Comparison of ENCODE assay signal across 2 cellular contexts in the genomic region with DNA sequence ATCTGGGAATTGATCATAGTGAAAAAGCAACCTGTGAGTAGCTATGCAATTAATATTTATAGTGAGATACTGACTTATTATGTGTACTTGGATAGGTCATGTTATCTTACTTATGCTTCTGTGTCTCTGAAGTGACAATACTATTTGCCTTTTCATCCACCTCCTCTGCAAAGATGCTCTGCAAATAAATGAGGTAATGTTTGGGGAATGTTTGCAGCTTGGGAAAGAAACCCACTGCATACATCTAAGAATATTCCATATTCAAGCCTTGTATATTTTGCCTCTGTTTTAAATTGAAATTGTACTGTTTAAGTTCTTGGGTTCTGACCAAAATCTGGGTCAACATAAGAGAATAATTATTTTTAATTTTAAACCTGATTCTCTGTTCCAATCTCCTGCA.
TF ChIP-seq lines count a peak whose summit lies in the region.

No MANE protein-coding gene starts in this region.

TF ChIP-seq in SK-N-SH, 30 proteins besides CTCF, POLR2A, EP300 and RAD21 (continued from another document):
- TF ChIP-seq, protein P1, sequence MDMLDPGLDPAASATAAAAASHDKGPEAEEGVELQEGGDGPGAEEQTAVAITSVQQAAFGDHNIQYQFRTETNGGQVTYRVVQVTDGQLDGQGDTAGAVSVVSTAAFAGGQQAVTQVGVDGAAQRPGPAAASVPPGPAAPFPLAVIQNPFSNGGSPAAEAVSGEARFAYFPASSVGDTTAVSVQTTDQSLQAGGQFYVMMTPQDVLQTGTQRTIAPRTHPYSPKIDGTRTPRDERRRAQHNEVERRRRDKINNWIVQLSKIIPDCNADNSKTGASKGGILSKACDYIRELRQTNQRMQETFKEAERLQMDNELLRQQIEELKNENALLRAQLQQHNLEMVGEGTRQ (IDR thresholded peaks at IDR 0.05; ENCODE audit: borderline replicate concordance, low read depth, low read length), result no peak
- TF ChIP-seq SMC3 (IDR thresholded peaks at IDR 0.05; ENCODE audit: low read depth, low read length) (no peak), FOXJ3 (CRISPR knock-in tag; IDR thresholded peaks at IDR 0.05) (no peak), RFX5 (IDR thresholded peaks at IDR 0.05; ENCODE audit: low read length) (no peak), TCF12 (IDR thresholded peaks at IDR 0.05) (no peak), FOXM1 (IDR thresholded peaks at IDR 0.05; ENCODE audit: low read depth) (no peak), TEAD4 (IDR thresholded peaks at IDR 0.05; ENCODE audit: borderline replicate concordance, insufficient read depth) (no peak)
- TF ChIP-seq, protein P2, sequence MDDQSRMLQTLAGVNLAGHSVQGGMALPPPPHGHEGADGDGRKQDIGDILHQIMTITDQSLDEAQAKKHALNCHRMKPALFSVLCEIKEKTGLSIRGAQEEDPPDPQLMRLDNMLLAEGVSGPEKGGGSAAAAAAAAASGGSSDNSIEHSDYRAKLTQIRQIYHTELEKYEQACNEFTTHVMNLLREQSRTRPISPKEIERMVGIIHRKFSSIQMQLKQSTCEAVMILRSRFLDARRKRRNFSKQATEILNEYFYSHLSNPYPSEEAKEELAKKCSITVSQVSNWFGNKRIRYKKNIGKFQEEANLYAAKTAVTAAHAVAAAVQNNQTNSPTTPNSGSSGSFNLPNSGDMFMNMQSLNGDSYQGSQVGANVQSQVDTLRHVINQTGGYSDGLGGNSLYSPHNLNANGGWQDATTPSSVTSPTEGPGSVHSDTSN (IDR thresholded peaks at IDR 0.05), result no peak
- TF ChIP-seq, protein P3, sequence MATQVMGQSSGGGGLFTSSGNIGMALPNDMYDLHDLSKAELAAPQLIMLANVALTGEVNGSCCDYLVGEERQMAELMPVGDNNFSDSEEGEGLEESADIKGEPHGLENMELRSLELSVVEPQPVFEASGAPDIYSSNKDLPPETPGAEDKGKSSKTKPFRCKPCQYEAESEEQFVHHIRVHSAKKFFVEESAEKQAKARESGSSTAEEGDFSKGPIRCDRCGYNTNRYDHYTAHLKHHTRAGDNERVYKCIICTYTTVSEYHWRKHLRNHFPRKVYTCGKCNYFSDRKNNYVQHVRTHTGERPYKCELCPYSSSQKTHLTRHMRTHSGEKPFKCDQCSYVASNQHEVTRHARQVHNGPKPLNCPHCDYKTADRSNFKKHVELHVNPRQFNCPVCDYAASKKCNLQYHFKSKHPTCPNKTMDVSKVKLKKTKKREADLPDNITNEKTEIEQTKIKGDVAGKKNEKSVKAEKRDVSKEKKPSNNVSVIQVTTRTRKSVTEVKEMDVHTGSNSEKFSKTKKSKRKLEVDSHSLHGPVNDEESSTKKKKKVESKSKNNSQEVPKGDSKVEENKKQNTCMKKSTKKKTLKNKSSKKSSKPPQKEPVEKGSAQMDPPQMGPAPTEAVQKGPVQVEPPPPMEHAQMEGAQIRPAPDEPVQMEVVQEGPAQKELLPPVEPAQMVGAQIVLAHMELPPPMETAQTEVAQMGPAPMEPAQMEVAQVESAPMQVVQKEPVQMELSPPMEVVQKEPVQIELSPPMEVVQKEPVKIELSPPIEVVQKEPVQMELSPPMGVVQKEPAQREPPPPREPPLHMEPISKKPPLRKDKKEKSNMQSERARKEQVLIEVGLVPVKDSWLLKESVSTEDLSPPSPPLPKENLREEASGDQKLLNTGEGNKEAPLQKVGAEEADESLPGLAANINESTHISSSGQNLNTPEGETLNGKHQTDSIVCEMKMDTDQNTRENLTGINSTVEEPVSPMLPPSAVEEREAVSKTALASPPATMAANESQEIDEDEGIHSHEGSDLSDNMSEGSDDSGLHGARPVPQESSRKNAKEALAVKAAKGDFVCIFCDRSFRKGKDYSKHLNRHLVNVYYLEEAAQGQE (IDR thresholded peaks at IDR 0.05; ENCODE audit: low read depth, low read length), result no peak
- TF ChIP-seq, protein P4, sequence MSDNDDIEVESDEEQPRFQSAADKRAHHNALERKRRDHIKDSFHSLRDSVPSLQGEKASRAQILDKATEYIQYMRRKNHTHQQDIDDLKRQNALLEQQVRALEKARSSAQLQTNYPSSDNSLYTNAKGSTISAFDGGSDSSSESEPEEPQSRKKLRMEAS (IDR thresholded peaks at IDR 0.05; ENCODE audit: low read depth), result no peak

TF ChIP-seq in SK-N-SH treated with all-trans-retinoic acid at 6 μM for 48 hours, 23 proteins besides CTCF, POLR2A, EP300 and RAD21 (continued from another document):
- no peak for TF ChIP-seq CSDC2 (CRISPR knock-in tag; IDR thresholded peaks at IDR 0.05)
